In the genomic region with DNA sequence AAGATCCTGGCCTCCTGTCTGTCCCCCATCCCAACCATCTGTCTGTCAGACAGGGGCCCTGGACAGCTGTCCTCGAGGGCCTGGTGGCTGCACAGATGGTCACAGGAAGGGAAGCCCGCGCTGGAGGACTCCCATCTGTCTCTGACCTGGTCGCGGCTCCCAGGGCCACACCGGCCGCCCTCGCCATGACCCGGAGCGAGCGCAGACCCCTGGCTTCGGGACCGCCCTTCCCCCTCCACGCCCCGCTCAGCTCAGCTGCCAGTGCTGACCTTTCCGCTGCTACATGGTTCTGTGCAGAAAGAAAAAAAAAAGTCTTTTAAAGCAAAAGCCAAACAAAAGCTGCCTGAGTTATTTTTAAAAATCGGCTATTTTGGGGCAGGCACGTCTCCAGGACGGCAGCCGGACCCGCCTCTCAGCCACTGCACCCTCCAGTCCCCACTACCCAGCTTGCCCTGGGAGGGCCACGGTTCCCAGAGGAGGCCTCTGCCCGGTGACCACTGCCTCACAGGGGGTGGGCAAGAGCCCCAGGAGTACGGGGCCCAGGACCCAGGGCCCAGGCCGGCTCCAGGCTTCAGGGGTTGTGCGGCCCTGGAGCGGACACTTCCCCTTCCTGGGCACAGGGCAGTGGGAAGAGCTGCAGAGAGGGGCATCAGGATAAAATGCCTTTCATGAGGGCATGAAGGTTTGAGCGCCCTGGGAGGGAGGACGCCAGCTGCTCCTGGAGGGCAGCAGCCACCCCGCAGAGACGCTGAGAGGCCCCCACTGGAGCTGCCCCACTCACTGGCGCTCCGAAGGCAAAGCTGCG, we compare ENCODE assay signal across 8 cellular contexts. TPM values are rescaled to one million over a fixed set of nuclear protein-coding genes. Genes with fewer than 3 reads are reported as not detected.
A peak's percentile ranks its signal among the peaks of the same experiment; 100 is the strongest.
DNase-seq lines count a peak whose midpoint lies in the region; ATAC-seq and TF ChIP-seq lines count a peak whose summit lies in the region.
"Had no signal": no experiment of that assay in that cellular context is flagged by ENCODE, and none has a peak within 500 bp of the region (broad histone marks: within the 10 kb centered on the region; RNA-seq: fewer than 3 reads in every experiment).

No MANE protein-coding gene starts in this region.

- intact Hi-C loops in PC-3 (cut with micrococcal nuclease) = no loop called here
- intact Hi-C loops in tibial artery (cut with DNase I; ENCODE audit: low total_unique reads) = no loop called here
- intact Hi-C loops in activated T-helper 2 cell treated with anti-CD3 and anti-CD28 coated beads, Interferon-gamma antibody, Interleukin-2, Interleukin-4, amounts not matched to agents 10 μg/mL and 5 μg/mL and 100 μg/mL, durations not matched to agents 14 hours and 24 hours and 36 hours (cut with micrococcal nuclease) = no loop called here

- H3K4me2 ChIP-seq in PC-3 (ENCODE audit: low read length) = peak overlapping the region; percentile 79

- peaks cover 8% of the 10 kb centered on the region for H3K4me1 Mint-ChIP-seq in endodermal cell
- H3K4me1 Mint-ChIP-seq in activated T-helper 2 cell treated with anti-CD3 and anti-CD28 coated beads, Interferon-gamma antibody, Interleukin-2, Interleukin-4, amounts not matched to agents 10 μg/mL and 5 μg/mL and 100 μg/mL, durations not matched to agents 14 hours and 24 hours and 36 hours (ENCODE audit: low read depth) = no peaks in the 10 kb centered on the region

- H3K9ac ChIP-seq in PC-3 (ENCODE audit: low read length) (peak overlapping the region; percentile 79), endodermal cell (ENCODE audit: extremely low read depth, low read length, poor library complexity, severe bottlenecking) (no peak overlapping the region)

- H3K36me3 ChIP-seq in PC-3 (ENCODE audit: low read depth, low read length) (peaks cover 40% of the 10 kb centered on the region), endodermal cell (ENCODE audit: control insufficient read depth, insufficient read depth, low read length) (peaks cover 32% of the 10 kb centered on the region), muscle layer of duodenum (ENCODE audit: control insufficient read depth in 1 of 2, insufficient read depth in 2 of 2, low read length in 2 of 2) (peaks cover 0 to 7% of the 10 kb centered on the region in 2 donors), tibial artery (peaks cover 11 to 14% (median 12%) of the 10 kb centered on the region in 3 donors)

- H3F3A ChIP-seq in PC-3 (ENCODE audit: low read length, unreplicated experiment) = no peaks in the 10 kb centered on the region

- H3K4me1 ChIP-seq in PC-3 (ENCODE audit: insufficient read depth, low read length) (peaks cover 85% of the 10 kb centered on the region), endodermal cell (ENCODE audit: control insufficient read depth, insufficient read depth, low read length) (peaks cover 21% of the 10 kb centered on the region), muscle layer of duodenum (ENCODE audit: control insufficient read depth in 1 of 2, insufficient read depth in 2 of 2, low read length in 2 of 2) (peaks cover 3 to 85% of the 10 kb centered on the region in 2 donors), tibial artery (peaks cover 19 to 94% (median 90%) of the 10 kb centered on the region in 4 donors)

- DNase-seq in PC-3 (no peak), endodermal cell (peak; percentile 55), tibial artery (peak in 1 of 2 donors; percentile 93), activated gamma-delta T cell treated with Interleukin-2 at 50 U/mL for 16 hours (no peak), KG1 (lab: John Stamatoyannopoulos, UW) (no peak)
- no peak for DNase-seq in activated T-helper 2 cell treated with anti-CD3 and anti-CD28 coated beads, Interferon-gamma antibody, Interleukin-2, Interleukin-4, amounts not matched to agents 10 μg/mL and 5 μg/mL and 100 μg/mL, durations not matched to agents 14 hours and 24 hours and 36 hours (ENCODE audit: low spot score)
- DNase-seq: NCI-H1930 had no signal

- no peak for ATAC-seq in PC-3

- H3K36me3 Mint-ChIP-seq in endodermal cell (ENCODE audit: low read depth) = peaks cover 5% of the 10 kb centered on the region
- H3K36me3 Mint-ChIP-seq in activated T-helper 2 cell treated with anti-CD3 and anti-CD28 coated beads, Interferon-gamma antibody, Interleukin-2, Interleukin-4, amounts not matched to agents 10 μg/mL and 5 μg/mL and 100 μg/mL, durations not matched to agents 14 hours and 24 hours and 36 hours (ENCODE audit: low read depth) = no peaks in the 10 kb centered on the region

- POLR2A ChIA-PET in PC-3 (lab: Charles Lee; ENCODE audit: unreplicated experiment) = no interaction called here

- no peak overlapping the region for H2AFZ ChIP-seq in PC-3 (ENCODE audit: low read length)

- peaks cover 87% of the 10 kb centered on the region for H3K79me2 ChIP-seq in PC-3 (ENCODE audit: low read length)

- 84 to 87% methylated on average over 20 to 34 of the region's 34 CpGs for WGBS in endodermal cell (ENCODE audit: insufficient coverage in 1 of 2, insufficient read length in 1 of 2), 2 experiments

- H3K9me3 ChIP-seq in PC-3 (ENCODE audit: low read length) = no peaks in the 10 kb centered on the region
- H3K9me3 ChIP-seq in endodermal cell (ENCODE audit: control insufficient read depth, low read length) = no peaks in the 10 kb centered on the region
- no peaks in the 10 kb centered on the region for H3K9me3 ChIP-seq in muscle layer of duodenum (ENCODE audit: control insufficient read depth in 1 of 2, low read length in 2 of 2)
- no peaks in the 10 kb centered on the region for H3K9me3 ChIP-seq in tibial artery

- no peaks in the 10 kb centered on the region for H3K9me3 Mint-ChIP-seq in endodermal cell
- H3K9me3 Mint-ChIP-seq in activated T-helper 2 cell treated with anti-CD3 and anti-CD28 coated beads, Interferon-gamma antibody, Interleukin-2, Interleukin-4, amounts not matched to agents 10 μg/mL and 5 μg/mL and 100 μg/mL, durations not matched to agents 14 hours and 24 hours and 36 hours = no peaks in the 10 kb centered on the region

- peak overlapping the region; percentile 93 for H3K27ac ChIP-seq in PC-3 (ENCODE audit: low read length)
- peak overlapping the region; percentile 73 for H3K27ac ChIP-seq in endodermal cell (ENCODE audit: low read depth, low read length)
- peak overlapping the region; percentile 56 for H3K27ac ChIP-seq in muscle layer of duodenum (ENCODE audit: low read length)
- H3K27ac ChIP-seq in tibial artery = peak overlapping the region; percentile 96 to 97

- H3K9me2 ChIP-seq in PC-3 (replicated peaks; ENCODE audit: low read length) = no peaks in the 10 kb centered on the region

- H3K27me3 Mint-ChIP-seq in endodermal cell (ENCODE audit: insufficient read depth) = no peaks in the 10 kb centered on the region
- H3K27me3 Mint-ChIP-seq in activated T-helper 2 cell treated with anti-CD3 and anti-CD28 coated beads, Interferon-gamma antibody, Interleukin-2, Interleukin-4, amounts not matched to agents 10 μg/mL and 5 μg/mL and 100 μg/mL, durations not matched to agents 14 hours and 24 hours and 36 hours (ENCODE audit: low read depth) = no peaks in the 10 kb centered on the region

- TF ChIP-seq CTCF in PC-3 (conservative IDR thresholded peaks at IDR 0.05; ENCODE audit: low read depth, low read length) = no peak
- no peak for TF ChIP-seq CTCF in endodermal cell (conservative IDR thresholded peaks at IDR 0.05)
- TF ChIP-seq CTCF in tibial artery (IDR thresholded peaks at IDR 0.05) = no peak

- CTCF ChIA-PET in PC-3 (lab: Charles Lee) = interaction anchor here (0.7 kb wide), 1 partner anchor 26 kb away, joined by 3 read pairs; no protein-coding TSS in a partner anchor

- H3K27me3 ChIP-seq in PC-3 (ENCODE audit: low read length) (no peaks in the 10 kb centered on the region), endodermal cell (ENCODE audit: control insufficient read depth, insufficient read depth, low read length, poor library complexity, severe bottlenecking) (no peaks in the 10 kb centered on the region), muscle layer of duodenum (ENCODE audit: low read depth, low read length) (no peaks in the 10 kb centered on the region), tibial artery (no peaks in the 10 kb centered on the region)

- H3K27ac Mint-ChIP-seq in endodermal cell = no peak overlapping the region
- H3K27ac Mint-ChIP-seq in activated T-helper 2 cell treated with anti-CD3 and anti-CD28 coated beads, Interferon-gamma antibody, Interleukin-2, Interleukin-4, amounts not matched to agents 10 μg/mL and 5 μg/mL and 100 μg/mL, durations not matched to agents 14 hours and 24 hours and 36 hours = no peak overlapping the region

- no peaks in the 10 kb centered on the region for H4K20me1 ChIP-seq in PC-3 (ENCODE audit: low read length)

- no peak overlapping the region for H3K4me3 Mint-ChIP-seq in endodermal cell
- H3K4me3 Mint-ChIP-seq in activated T-helper 2 cell treated with anti-CD3 and anti-CD28 coated beads, Interferon-gamma antibody, Interleukin-2, Interleukin-4, amounts not matched to agents 10 μg/mL and 5 μg/mL and 100 μg/mL, durations not matched to agents 14 hours and 24 hours and 36 hours (ENCODE audit: low read depth) = no peak overlapping the region

- BruUV-seq in PC-3 (replicated peaks; lab: Mats Ljungman, UMichigan) = no TSS peak

- H3K4me3 ChIP-seq in PC-3 (ENCODE audit: low read length) (peak overlapping the region; percentile 39; the same call in 1 of the 2 replicates), endodermal cell (ENCODE audit: low read length) (no peak overlapping the region), muscle layer of duodenum (ENCODE audit: low read depth in 1 of 2, low read length in 2 of 2) (peak overlapping the region in 1 of 2 donors; percentile 48), tibial artery (peak overlapping the region; percentile 41 to 49)

RNA-seq across cellular contexts. Expression of gene LAMA5, which starts 10.8 kb away (rescaled TPM):
- total RNA-seq in PC-3 (2014; rRNA removed) = 196 and 308 TPM in 2 replicates
- total RNA-seq in endodermal cell = 100 to 1,000 TPM; 315 to 369 TPM
- polyA plus RNA-seq in endodermal cell (2013, experiment 1 of 2) = 95.9 TPM
- 89.1 TPM for polyA plus RNA-seq in endodermal cell (2013, experiment 2 of 2)
- total RNA-seq in activated T-helper 2 cell treated with anti-CD3 and anti-CD28 coated beads, Interferon-gamma antibody, Interleukin-2, Interleukin-4, amounts not matched to agents 10 μg/mL and 5 μg/mL and 100 μg/mL, durations not matched to agents 14 hours and 24 hours and 36 hours = 3.1 and 3.9 TPM in 2 replicates

RNA-seq across cellular contexts. Expression of gene RPS21, which starts 30.6 kb away (rescaled TPM):
- total RNA-seq in PC-3 (2014; rRNA removed) (1,250 and 1,945 TPM in 2 replicates), endodermal cell (1,000 to 10,000 TPM; 1,288 to 1,382 TPM)
- polyA plus RNA-seq in endodermal cell (2013, experiment 1 of 2) = 1,213 TPM
- polyA plus RNA-seq in endodermal cell (2013, experiment 2 of 2) = 1,212 TPM
- total RNA-seq in activated T-helper 2 cell treated with anti-CD3 and anti-CD28 coated beads, Interferon-gamma antibody, Interleukin-2, Interleukin-4, amounts not matched to agents 10 μg/mL and 5 μg/mL and 100 μg/mL, durations not matched to agents 14 hours and 24 hours and 36 hours = 2,020 and 2,085 TPM in 2 replicates

RNA-seq across cellular contexts. Expression of gene CABLES2, which starts 50.7 kb away (rescaled TPM):
- total RNA-seq in PC-3 (2014; rRNA removed) (12.4 and 13.5 TPM in 2 replicates), endodermal cell (10 to 100 TPM; 10.4 to 15.6 TPM)
- polyA plus RNA-seq in endodermal cell (2013, experiment 1 of 2) = 13.5 TPM
- 13.0 TPM for polyA plus RNA-seq in endodermal cell (2013, experiment 2 of 2)
- total RNA-seq in activated T-helper 2 cell treated with anti-CD3 and anti-CD28 coated beads, Interferon-gamma antibody, Interleukin-2, Interleukin-4, amounts not matched to agents 10 μg/mL and 5 μg/mL and 100 μg/mL, durations not matched to agents 14 hours and 24 hours and 36 hours = 12.5 and 12.6 TPM in 2 replicates

RNA-seq across cellular contexts. Expression of gene ADRM1, which starts 53.5 kb away (rescaled TPM):
- total RNA-seq in PC-3 (2014; rRNA removed) (374 and 487 TPM in 2 replicates), endodermal cell (100 to 1,000 TPM; 105 to 106 TPM)
- polyA plus RNA-seq in endodermal cell (2013, experiment 1 of 2) = 77.9 TPM
- 81.6 TPM for polyA plus RNA-seq in endodermal cell (2013, experiment 2 of 2)
- total RNA-seq in activated T-helper 2 cell treated with anti-CD3 and anti-CD28 coated beads, Interferon-gamma antibody, Interleukin-2, Interleukin-4, amounts not matched to agents 10 μg/mL and 5 μg/mL and 100 μg/mL, durations not matched to agents 14 hours and 24 hours and 36 hours = 152 and 171 TPM in 2 replicates

Comparison
In these comparisons a context has a peak if more than half of its experiments do, and no peak if none do; other contexts are left out.
1. RNA of gene LAMA5, which starts 10.8 kb away (total RNA-seq): 315 to 369 TPM in endodermal cell and 196 to 308 TPM in PC-3; 3.1 to 3.9 TPM in activated T-helper 2 cell treated with anti-CD3 and anti-CD28 coated beads, Interferon-gamma antibody, Interleukin-2, Interleukin-4, amounts not matched to agents 10 μg/mL and 5 μg/mL and 100 μg/mL, durations not matched to agents 14 hours and 24 hours and 36 hours; every median in the first group is over 10 times any median in the second.
2. Peak in every context shown above with its lines, with median percentiles within 50 percentile points of each other: H3K27ac ChIP-seq.